In genomic region chr14:51210594-51210993, GRCh38 we compare ENCODE assay signal across 23 cellular contexts. TPM values are rescaled to one million over a fixed set of nuclear protein-coding genes. Genes with fewer than 3 reads are reported as not detected.
DNase-seq lines count a peak whose midpoint lies in the region; ATAC-seq and TF ChIP-seq lines count a peak whose summit lies in the region.
"Had no signal": no experiment of that assay in that cellular context is flagged by ENCODE, and none has a peak within 500 bp of the region (broad histone marks: within the 10 kb centered on the region; RNA-seq: fewer than 3 reads in every experiment).

No MANE protein-coding gene starts in this region.

- no peaks in the 10 kb centered on the region for H3K36me3 Mint-ChIP-seq in glutamatergic neuron (ENCODE audit: unreplicated experiment)

- peak overlapping the region; percentile 89 for H3K27ac Mint-ChIP-seq in glutamatergic neuron (ENCODE audit: unreplicated experiment)
- H3K27ac Mint-ChIP-seq: activated CD4-positive, alpha-beta T cell treated with anti-CD3 and anti-CD28 coated beads for 36 hours; B cell; progenitor cell of endocrine pancreas had no signal

- peaks cover 15% of the 10 kb centered on the region for H3K9me3 Mint-ChIP-seq in glutamatergic neuron (ENCODE audit: unreplicated experiment)

- DNase-seq in NCI-H2196 treated with DMSO at 0.1 percent for 48 hours (lab: John Stamatoyannopoulos, UW; ENCODE audit: unreplicated experiment): peak; percentile 27
- DNase-seq in NCI-H2196 (lab: John Stamatoyannopoulos, UW; ENCODE audit: unreplicated experiment): no peak
- peak; percentile 49 for DNase-seq in NCI-H1092 (lab: John Stamatoyannopoulos, UW)
- peak; percentile 91 for DNase-seq in NCI-H69 (lab: John Stamatoyannopoulos, UW)
- DNase-seq in glutamatergic neuron: peak; percentile 50
- no peak for DNase-seq in HuH-7.5 (ENCODE audit: low spot score)
- no peak for DNase-seq in foreskin melanocyte
- DNase-seq: activated CD4-positive, alpha-beta T cell treated with anti-CD3 and anti-CD28 coated beads for 36 hours; activated CD8-positive, alpha-beta memory T cell treated with anti-CD3 and anti-CD28 coated beads for 24 hours; activated T-cell treated with anti-CD3 and anti-CD28 coated beads, Interleukin-2, amount 50 U/mL, for 1 hour; effector CD4-positive, alpha-beta T cell; erythroblast; Karpas-422; left cardiac atrium; MV-4-11; Peyer's patch; sigmoid colon; stimulated activated naive CD4-positive, alpha-beta T cell treated with Interleukin-2 at 50 U/mL for 16 hours; testis had no signal

- H3K4me3 Mint-ChIP-seq in glutamatergic neuron (ENCODE audit: unreplicated experiment): peak overlapping the region; percentile 39
- H3K4me3 Mint-ChIP-seq: activated CD4-positive, alpha-beta T cell treated with anti-CD3 and anti-CD28 coated beads for 36 hours; B cell had no signal

- no peak for TF ChIP-seq CTCF in glutamatergic neuron (IDR thresholded peaks at IDR 0.05; ENCODE audit: partially characterized antibody, unreplicated experiment)

- ATAC-seq in HG02970 (IDR thresholded peaks at IDR 0.05; ENCODE audit: low FRiP score, unreplicated experiment): no peak
- ATAC-seq: activated CD4-positive, alpha-beta T cell treated with anti-CD3 and anti-CD28 coated beads for 36 hours; body of pancreas; left cardiac atrium had no signal

- peaks cover 49% of the 10 kb centered on the region for H3K4me1 Mint-ChIP-seq in glutamatergic neuron (ENCODE audit: low read depth, unreplicated experiment)
- H3K4me1 Mint-ChIP-seq: activated CD4-positive, alpha-beta T cell treated with anti-CD3 and anti-CD28 coated beads for 36 hours had no signal

- H3K27me3 Mint-ChIP-seq in glutamatergic neuron (ENCODE audit: unreplicated experiment): peaks cover 9% of the 10 kb centered on the region
- H3K27me3 Mint-ChIP-seq: progenitor cell of endocrine pancreas had no signal

RNA-seq across cellular contexts. Expression of gene TMX1, which starts 29.5 kb away (rescaled TPM):
- 39.1 TPM for total RNA-seq in glutamatergic neuron (ENCODE audit: unreplicated experiment)

Comparison
In these comparisons a context has a peak if more than half of its experiments do, and no peak if none do; other contexts are left out.
1. DNase-seq: peak in NCI-H2196 treated with DMSO at 0.1 percent for 48 hours (single experiment), NCI-H1092 (single experiment), NCI-H69 (single experiment) and glutamatergic neuron (single experiment); none in NCI-H2196 (single experiment), HuH-7.5 (single experiment) and foreskin melanocyte (single experiment).